12 cellular contexts compared by ENCODE assay signal in the genomic region with DNA sequence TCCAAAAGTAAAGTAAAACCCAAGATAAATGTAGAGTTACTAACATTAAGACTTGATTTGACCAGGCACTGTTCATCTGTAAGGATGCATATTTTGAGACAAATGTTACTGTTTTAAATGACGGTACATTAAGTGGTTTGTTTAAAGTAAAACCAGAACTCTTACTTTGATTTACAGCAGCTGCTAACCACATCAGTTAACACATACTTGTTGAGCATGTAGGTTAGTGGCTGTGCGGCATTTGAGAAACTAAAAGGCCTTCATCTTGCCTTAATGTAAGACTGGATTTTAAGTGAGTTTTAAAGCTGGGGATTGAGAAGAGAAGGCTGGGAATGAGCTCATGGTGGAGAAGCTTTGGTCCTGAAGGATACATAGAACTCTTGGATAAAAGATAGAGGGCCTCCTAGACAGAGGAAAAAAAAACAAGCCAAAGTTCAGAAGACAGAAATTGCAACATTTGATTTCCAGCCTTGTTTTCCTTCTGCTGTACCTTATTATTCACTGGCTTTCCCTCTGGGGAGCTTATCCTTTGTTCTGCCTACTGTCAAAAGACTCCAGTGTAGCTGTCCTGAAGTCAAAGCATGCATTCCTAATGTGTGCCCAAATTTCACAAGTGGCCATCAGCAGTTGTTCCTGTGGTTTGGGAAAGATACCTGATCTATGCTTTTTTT.
DNase-seq lines count a peak whose midpoint lies in the region; ATAC-seq lines count a peak whose summit lies in the region.
"Had no signal": no experiment of that assay in that cellular context is flagged by ENCODE, and none has a peak within 500 bp of the region (broad histone marks: within the 10 kb centered on the region; RNA-seq: fewer than 3 reads in every experiment).

No MANE protein-coding gene starts in this region.

- H3K27ac Mint-ChIP-seq in activated CD8-positive, alpha-beta memory T cell treated with anti-CD3 and anti-CD28 coated beads, Interleukin-2, amount 10 ng/mL, durations not matched to agents 7 days and 5 days = peak overlapping the region; percentile 57
- H3K27ac Mint-ChIP-seq: IgD-negative memory B cell had no signal

- DNase-seq in activated CD8-positive, alpha-beta memory T cell treated with anti-CD3 and anti-CD28 coated beads, Interleukin-2, amount 10 ng/mL, durations not matched to agents 7 days and 5 days = no peak
- DNase-seq in activated CD8-positive, alpha-beta memory T cell treated with anti-CD3 and anti-CD28 coated beads, Interleukin-2, amount 50 U/mL, for 4 hours = no peak
- DNase-seq in amniotic epithelial cell (ENCODE audit: low read depth) (peak; percentile 92), left lobe of liver (ENCODE audit: low spot score) (no peak), DMS153 (lab: John Stamatoyannopoulos, UW) (no peak), DMS53 (lab: John Stamatoyannopoulos, UW) (no peak)
- DNase-seq in stimulated activated naive CD8-positive, alpha-beta T cell treated with anti-CD3 and anti-CD28 coated beads, Interleukin-15, Interleukin-2, amounts not matched to agents 100 U/mL and 50 U/mL, for 24 hours = no peak
- no peak for DNase-seq in stimulated activated CD4-positive, alpha-beta T cell treated with anti-CD3 and anti-CD28 coated beads, Interleukin-2, amount 100 ng/mL, for 24 hours
- DNase-seq: NCI-H146, NCI-H69 had no signal

- H3K36me3 Mint-ChIP-seq in activated CD8-positive, alpha-beta memory T cell treated with anti-CD3 and anti-CD28 coated beads, Interleukin-2, amount 10 ng/mL, durations not matched to agents 7 days and 5 days = peaks cover 66% of the 10 kb centered on the region

- no peak for ATAC-seq in activated CD8-positive, alpha-beta memory T cell treated with anti-CD3 and anti-CD28 coated beads, Interleukin-2, amount 10 ng/mL, durations not matched to agents 7 days and 5 days
- ATAC-seq in left lobe of liver = peak; percentile 56
- peak; percentile 36 for ATAC-seq in stimulated activated naive CD8-positive, alpha-beta T cell treated with anti-CD3 and anti-CD28 coated beads, Interleukin-15, Interleukin-2, amounts not matched to agents 100 U/mL and 50 U/mL, for 24 hours
- ATAC-seq: esophagus mucosa had no signal

- CTCF ChIA-PET in activated CD8-positive, alpha-beta memory T cell treated with anti-CD3 and anti-CD28 coated beads, Interleukin-2, amount 10 ng/mL, durations not matched to agents 7 days and 5 days (lab: Charles Lee) = interaction anchor here (1.0 to 1.9 kb wide), 2 partner anchors 10 to 102 kb away, joined by 3 to 4 read pairs; no protein-coding TSS in a partner anchor

- peaks cover 14% of the 10 kb centered on the region for H3K4me1 Mint-ChIP-seq in activated CD8-positive, alpha-beta memory T cell treated with anti-CD3 and anti-CD28 coated beads, Interleukin-2, amount 10 ng/mL, durations not matched to agents 7 days and 5 days
- H3K4me1 Mint-ChIP-seq: IgD-negative memory B cell had no signal

- no peak overlapping the region for H3K4me3 Mint-ChIP-seq in activated CD8-positive, alpha-beta memory T cell treated with anti-CD3 and anti-CD28 coated beads, Interleukin-2, amount 10 ng/mL, durations not matched to agents 7 days and 5 days
- H3K4me3 Mint-ChIP-seq: IgD-negative memory B cell had no signal

- no peaks in the 10 kb centered on the region for H3K9me3 Mint-ChIP-seq in activated CD8-positive, alpha-beta memory T cell treated with anti-CD3 and anti-CD28 coated beads, Interleukin-2, amount 10 ng/mL, durations not matched to agents 7 days and 5 days (ENCODE audit: low read depth)
- H3K9me3 Mint-ChIP-seq: IgD-negative memory B cell had no signal

- H3K27me3 Mint-ChIP-seq in activated CD8-positive, alpha-beta memory T cell treated with anti-CD3 and anti-CD28 coated beads, Interleukin-2, amount 10 ng/mL, durations not matched to agents 7 days and 5 days = no peaks in the 10 kb centered on the region
- H3K27me3 Mint-ChIP-seq: IgD-negative memory B cell had no signal
